Comparison of ENCODE assay signal across 8 cellular contexts in the genomic region with DNA sequence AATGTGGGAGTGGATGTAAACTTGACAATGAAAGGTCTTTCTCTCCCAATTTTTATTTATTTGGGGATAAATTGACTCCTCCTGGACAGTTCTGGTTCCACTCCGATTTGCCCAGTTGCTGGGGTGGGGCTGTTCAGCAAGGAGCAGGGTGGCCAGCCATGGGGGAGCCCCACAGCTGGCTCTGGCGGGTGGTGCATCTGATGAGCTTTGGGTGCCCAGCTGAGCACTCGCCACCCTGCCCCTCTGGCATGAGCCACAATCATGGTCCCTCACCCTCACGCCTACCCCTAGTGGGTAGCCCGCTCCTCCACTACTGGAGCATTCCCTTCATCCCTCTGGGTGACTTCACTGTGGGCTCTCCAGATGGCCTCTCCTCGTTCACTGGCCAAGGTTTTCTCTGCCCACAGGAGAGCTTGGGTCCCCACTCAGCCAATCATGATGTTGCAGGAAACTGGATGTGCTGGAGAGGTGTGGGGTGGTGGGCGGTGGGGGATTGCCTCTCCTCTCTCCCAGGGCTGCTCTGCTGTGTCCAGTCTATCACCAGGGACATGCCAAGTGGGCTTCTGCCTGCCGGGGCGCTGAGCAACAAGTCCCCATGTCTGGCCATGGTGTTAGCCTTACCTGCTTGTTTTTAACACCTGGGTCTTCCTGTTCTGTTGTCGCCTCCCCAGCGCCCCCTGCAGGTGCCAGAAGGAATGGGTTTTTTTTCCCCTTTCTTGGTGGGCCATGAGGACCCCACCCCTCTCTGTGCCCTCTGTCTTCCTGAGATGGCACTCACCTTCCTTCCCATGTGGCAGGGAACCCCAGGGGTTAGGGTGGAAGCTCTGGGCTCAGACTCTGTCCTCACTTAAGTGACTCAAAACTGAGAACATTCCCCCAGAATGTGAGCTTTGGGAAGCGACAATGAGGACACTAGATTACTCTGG. TPM values are rescaled to one million over a fixed set of nuclear protein-coding genes. Genes with fewer than 3 reads are reported as not detected.
DNase-seq lines count a peak whose midpoint lies in the region; ATAC-seq, FAIRE-seq and TF ChIP-seq lines count a peak whose summit lies in the region.

No MANE protein-coding gene starts in this region.

- no peaks in the 10 kb centered on the region for H3K36me3 ChIP-seq in GM23338 (ENCODE audit: insufficient read depth)

- H3K27ac ChIP-seq in A549, result no peak overlapping the region
- H3K27ac ChIP-seq in GM23338 (ENCODE audit: low read depth), result no peak overlapping the region

- 33% methylated on average over 10 of the region's 12 CpGs for WGBS in A549 (ENCODE audit: missing lambda C conversion rate)

- no peak overlapping the region for H3K4me3 Mint-ChIP-seq in GM23338
- H3K4me3 Mint-ChIP-seq in activated T-cell treated with anti-CD3 and anti-CD28 coated beads, Interleukin-2, amount 50 U/mL, for 24 hours, result no peak overlapping the region

- no peaks in the 10 kb centered on the region for H3F3A ChIP-seq in GM23338 (replicated peaks; ENCODE audit: low read depth)

- FAIRE-seq in A549 (lab: Jason Lieb, UNC), result no peak
- FAIRE-seq in GM12892 (lab: Jason Lieb, UNC), result no peak

- no peaks in the 10 kb centered on the region for H4K20me1 ChIP-seq in GM23338 (replicated peaks; ENCODE audit: insufficient read depth)

- POLR2A ChIA-PET in A549 (lab: Yijun Ruan, JAX), result no interaction called here

- CTCF ChIA-PET in A549 (lab: Yijun Ruan, JAX), result interaction anchor here (0.6 to 3.4 kb wide), 31 partner anchors 9 to 294 kb away, joined by 3 to 24 read pairs (median 4); a partner anchor contains a TSS

- H3K79me2 ChIP-seq in GM23338 (replicated peaks; ENCODE audit: insufficient read depth), result no peaks in the 10 kb centered on the region

- H3K27me3 ChIP-seq in GM23338 (ENCODE audit: insufficient read depth), result no peaks in the 10 kb centered on the region

- DNase-seq in A549 (ENCODE audit: low read depth in 1 of 2, low spot score in 1 of 2) (no peak), GM23338 (ENCODE audit: low spot score) (peak; percentile 82), left kidney (ENCODE audit: low read depth, low spot score) (peak; percentile 53), GM12892 (ENCODE audit: insufficient read length) (no peak), amniotic stem cell (lab: John Stamatoyannopoulos, UW) (no peak)
- peak; percentile 50 for DNase-seq in activated T-cell treated with anti-CD3 and anti-CD28 coated beads, Interleukin-2, amount 50 U/mL, for 24 hours

- H3K4me1 Mint-ChIP-seq in GM23338, result peaks cover 32% of the 10 kb centered on the region
- H3K4me1 Mint-ChIP-seq in activated T-cell treated with anti-CD3 and anti-CD28 coated beads, Interleukin-2, amount 50 U/mL, for 24 hours (ENCODE audit: low read depth), result peaks cover 15% of the 10 kb centered on the region

- peak overlapping the region; percentile 81 for H2AFZ ChIP-seq in GM23338

- no peak overlapping the region for H3K27ac Mint-ChIP-seq in GM23338
- H3K27ac Mint-ChIP-seq in activated T-cell treated with anti-CD3 and anti-CD28 coated beads, Interleukin-2, amount 50 U/mL, for 24 hours, result no peak overlapping the region

- H3K9me3 ChIP-seq in A549, result no peaks in the 10 kb centered on the region

- peaks cover 14% of the 10 kb centered on the region for H3K27me3 Mint-ChIP-seq in GM23338 (ENCODE audit: insufficient read depth, low read depth, poor library complexity)
- H3K27me3 Mint-ChIP-seq in activated T-cell treated with anti-CD3 and anti-CD28 coated beads, Interleukin-2, amount 50 U/mL, for 24 hours, result peaks cover 55% of the 10 kb centered on the region

- peak in 1 of 2 experiments; percentile 29; a peak in 1 of 5 replicates for TF ChIP-seq RAD21 in A549 (conservative IDR thresholded peaks at IDR 0.05 in 1 of 2, IDR thresholded peaks at IDR 0.05 in 1 of 2)

- TF ChIP-seq POLR2A in A549 (IDR thresholded peaks at IDR 0.05; ENCODE audit: low read length), result no peak
- no peak for TF ChIP-seq POLR2A in GM12892 (IDR thresholded peaks at IDR 0.05; ENCODE audit: low read depth, low read length)

- no peaks in the 10 kb centered on the region for H3K9me3 Mint-ChIP-seq in GM23338
- H3K9me3 Mint-ChIP-seq in activated T-cell treated with anti-CD3 and anti-CD28 coated beads, Interleukin-2, amount 50 U/mL, for 24 hours, result no peaks in the 10 kb centered on the region

- ATAC-seq in A549 (no peak), GM23338 (peak; percentile 6), HG03378 (IDR thresholded peaks at IDR 0.05; ENCODE audit: unreplicated experiment) (no peak), HG03520 (IDR thresholded peaks at IDR 0.05; ENCODE audit: unreplicated experiment) (no peak)

- no peak for TF ChIP-seq EP300 in A549 (IDR thresholded peaks at IDR 0.05)

- no peaks in the 10 kb centered on the region for H3K9me2 ChIP-seq in GM23338 (ENCODE audit: insufficient read depth)

- TF ChIP-seq CTCF in A549 (IDR thresholded peaks at IDR 0.05), result peak; percentile 56
- TF ChIP-seq CTCF in GM23338 (conservative IDR thresholded peaks at IDR 0.05; ENCODE audit: low read depth in 2 of 2), result peak; percentile 86 to 90

- no peaks in the 10 kb centered on the region; the same call in 2 of the 3 replicates for H3K36me3 Mint-ChIP-seq in GM23338 (ENCODE audit: low read depth)
- peaks cover 3% of the 10 kb centered on the region for H3K36me3 Mint-ChIP-seq in activated T-cell treated with anti-CD3 and anti-CD28 coated beads, Interleukin-2, amount 50 U/mL, for 24 hours (ENCODE audit: low read depth)

- H3K4me2 ChIP-seq in A549 (no peak overlapping the region), GM23338 (no peak overlapping the region)

- H3K4me3 ChIP-seq in A549 (no peak overlapping the region), GM23338 (no peak overlapping the region)

- H3K4me1 ChIP-seq in A549, result peaks cover 4% of the 10 kb centered on the region
- H3K4me1 ChIP-seq in GM23338 (ENCODE audit: insufficient read depth), result peaks cover 11% of the 10 kb centered on the region

TF ChIP-seq in A549, 52 proteins besides CTCF, POLR2A, EP300 and RAD21:
- TF ChIP-seq SMC3 (IDR thresholded peaks at IDR 0.05), result no peak

TF ChIP-seq in GM23338, 12 proteins besides CTCF, POLR2A, EP300 and RAD21 (continues in another document):
- no peak for TF ChIP-seq JUNB (IDR thresholded peaks at IDR 0.05; ENCODE audit: unreplicated experiment)
- no peak for TF ChIP-seq ZNF114 (CRISPR knock-in tag; IDR thresholded peaks at IDR 0.05)
- TF ChIP-seq EZH2phosphoT487 (IDR thresholded peaks at IDR 0.05; ENCODE audit: unreplicated experiment), result no peak

RNA-seq across cellular contexts. Expression of a gene that starts 3.4 kb away (rescaled TPM):
- polyA plus RNA-seq in A549 (2011; rRNA removed) (0.06 and 0.09 TPM in 2 replicates), A549 (2017; fragmentation: RNase III; extraction: RNeasy Plus Mini Kit Qiagen cat#74134 plus additional on column Dnase treatment) (0.12 to 0.13 TPM (median 0.13 TPM) in 3 replicates), GM23338 (2016; fragmentation: Nextera tagmentation; extraction: Ambion mirVana) (0.47 and 0.66 TPM in 2 replicates)
- polyA plus RNA-seq in A549 (2012; cell fraction: cytosol; rRNA removed), result 0.07 and 0.08 TPM in 2 replicates
- polyA plus RNA-seq in A549 (2012; cell fraction: nucleus; rRNA removed), result 0.22 and 0.65 TPM in 2 replicates
- 0.15 and 0.41 TPM in 2 replicates for polyA minus RNA-seq in A549 (2011; rRNA and poly(A)+ RNA removed)
- 0.47 and 0.59 TPM in 2 replicates for total RNA-seq in GM23338 (2014; rRNA removed; shearing (Covaris generic))
- polyA plus RNA-seq in GM12892 (2012; ENCODE audit: missing spikeins), result not detected

RNA-seq across cellular contexts. Expression of a gene that starts 42.6 kb away (rescaled TPM):
- polyA plus RNA-seq in A549 (2011; rRNA removed) (0.19 and 0.21 TPM in 2 replicates), A549 (2017; fragmentation: RNase III; extraction: RNeasy Plus Mini Kit Qiagen cat#74134 plus additional on column Dnase treatment) (0.20 to 0.29 TPM (median 0.23 TPM) in 3 replicates), GM23338 (2016; fragmentation: Nextera tagmentation; extraction: Ambion mirVana) (1.9 TPM in 2 replicates)
- 0.26 and 0.38 TPM in 2 replicates for polyA plus RNA-seq in A549 (2012; cell fraction: cytosol; rRNA removed)
- 0.52 and 0.58 TPM in 2 replicates for polyA plus RNA-seq in A549 (2012; cell fraction: nucleus; rRNA removed)
- polyA minus RNA-seq in A549 (2011; rRNA and poly(A)+ RNA removed), result 0.29 and 0.58 TPM in 2 replicates
- total RNA-seq in GM23338 (2014; rRNA removed; shearing (Covaris generic)), result 1.6 and 2.0 TPM in 2 replicates
- not detected for polyA plus RNA-seq in GM12892 (2012; ENCODE audit: missing spikeins)

Comparison
In these comparisons a context has a peak if more than half of its experiments do, and no peak if none do; other contexts are left out.
1. DNase-seq: peak in GM23338 (single experiment), activated T-cell treated with anti-CD3 and anti-CD28 coated beads, Interleukin-2, amount 50 U/mL, for 24 hours (single experiment) and left kidney (single experiment); none in A549 (0 of 2), GM12892 (single experiment) and amniotic stem cell (single experiment).